28 cellular contexts compared by ENCODE assay signal in genomic region chr7:71402684-71403083, GRCh38.
"Had no signal": no experiment of that assay in that cellular context is flagged by ENCODE, and none has a peak within 500 bp of the region (broad histone marks: within the 10 kb centered on the region; RNA-seq: fewer than 3 reads in every experiment).

No MANE protein-coding gene starts in this region.

- H3K4me3 Mint-ChIP-seq: nephron; neural progenitor cell; stimulated activated effector memory CD8-positive, alpha-beta T cell treated with anti-CD3 and anti-CD28 coated beads, Interleukin-12 subunit alpha, Interleukin-12 subunit beta, amount 100 ng/mL, for 72 hours; stimulated activated naive B cell treated with anti-CD40 and anti-IgM and Interleukin-4, amounts not matched to agents 10 μg/mL and 1 μg/mL and 100 μg/mL, for 72 hours; stimulated activated naive CD8-positive, alpha-beta T cell treated with anti-CD3 and anti-CD28 coated beads, Interleukin-15, Interleukin-2, amounts not matched to agents 100 ng/mL and 50 ng/mL, for 24 hours had no signal

- H3K79me2 ChIP-seq: parathyroid adenoma had no signal

- H3K36me3 ChIP-seq: neural progenitor cell, ovary, right lobe of liver, sigmoid colon, stomach, thoracic aorta, thyroid gland, tibial nerve, upper lobe of left lung, vagina had no signal

- H3K27me3 ChIP-seq: neural progenitor cell, ovary, right lobe of liver, sigmoid colon, stomach, thyroid gland, tibial nerve, upper lobe of left lung, vagina had no signal

- H3K4me1 ChIP-seq: parathyroid adenoma, psoas muscle, right lobe of liver, sigmoid colon, stomach, thyroid gland, upper lobe of left lung, vagina had no signal

- H2AFZ ChIP-seq: neural progenitor cell, parathyroid adenoma had no signal

- H3K27ac ChIP-seq: neural progenitor cell, parathyroid adenoma, psoas muscle, right lobe of liver, sigmoid colon, stomach, thoracic aorta, thyroid gland, upper lobe of left lung, vagina had no signal

- H3K4me3 ChIP-seq: neural progenitor cell, ovary, psoas muscle, right lobe of liver, sigmoid colon, stomach, thyroid gland, tibial nerve, upper lobe of left lung, vagina had no signal

- DNase-seq: occipital lobe; ovary; posterior cingulate gyrus; psoas muscle; right cardiac atrium; right lobe of liver; small intestine; stimulated activated CD4-positive, alpha-beta T cell treated with anti-CD3 and anti-CD28 coated beads, Interleukin-15, amount 100 ng/mL, for 24 hours; stimulated activated CD4-positive, alpha-beta T cell treated with anti-CD3 and anti-CD28 coated beads, Interleukin-2, amount 100 ng/mL, for 24 hours; stimulated activated CD4-positive, alpha-beta T cell treated with anti-CD3 and anti-CD28 coated beads, Interleukin-2, amount 100 ng/mL, for 48 hours; stimulated activated CD4-positive, alpha-beta T cell treated with anti-CD3 and anti-CD28 coated beads, Interleukin-4, amount 100 ng/mL, for 24 hours; stimulated activated naive B cell treated with anti-CD40 and anti-IgM and Interleukin-4, amounts not matched to agents 10 μg/mL and 1 μg/mL and 100 μg/mL, for 72 hours; stimulated activated naive CD4-positive, alpha-beta T cell treated with Interleukin-2 at 50 U/mL for 16 hours; stomach; thyroid gland; trophoblast cell; upper lobe of left lung had no signal

- FAIRE-seq: small intestine, urothelium cell line had no signal

- H3K4me2 ChIP-seq: neural progenitor cell had no signal

- H3K9me3 ChIP-seq: ovary, psoas muscle, right lobe of liver, stomach, thoracic aorta, thyroid gland, tibial nerve, upper lobe of left lung, vagina had no signal

- ATAC-seq: psoas muscle; right cardiac atrium; right lobe of liver; stimulated activated effector memory CD8-positive, alpha-beta T cell treated with anti-CD3 and anti-CD28 coated beads, Interleukin-12 subunit alpha, Interleukin-12 subunit beta, amount 100 ng/mL, for 72 hours; stimulated activated naive B cell treated with anti-CD40 and anti-IgM and Interleukin-4, amounts not matched to agents 10 μg/mL and 1 μg/mL and 100 μg/mL, for 72 hours had no signal

- H3K27ac Mint-ChIP-seq: nephron; neural progenitor cell; progenitor cell of endocrine pancreas; stimulated activated effector memory CD8-positive, alpha-beta T cell treated with anti-CD3 and anti-CD28 coated beads, Interleukin-12 subunit alpha, Interleukin-12 subunit beta, amount 100 ng/mL, for 72 hours; stimulated activated naive B cell treated with anti-CD40 and anti-IgM and Interleukin-4, amounts not matched to agents 10 μg/mL and 1 μg/mL and 100 μg/mL, for 72 hours; stimulated activated naive CD8-positive, alpha-beta T cell treated with anti-CD3 and anti-CD28 coated beads, Interleukin-15, Interleukin-2, amounts not matched to agents 100 ng/mL and 50 ng/mL, for 24 hours had no signal

- H3K9ac ChIP-seq: neural progenitor cell, parathyroid adenoma had no signal

- H3K4me1 Mint-ChIP-seq: stimulated activated effector memory CD8-positive, alpha-beta T cell treated with anti-CD3 and anti-CD28 coated beads, Interleukin-12 subunit alpha, Interleukin-12 subunit beta, amount 100 ng/mL, for 72 hours; stimulated activated naive B cell treated with anti-CD40 and anti-IgM and Interleukin-4, amounts not matched to agents 10 μg/mL and 1 μg/mL and 100 μg/mL, for 72 hours had no signal

- H3K36me3 Mint-ChIP-seq: stimulated activated effector memory CD8-positive, alpha-beta T cell treated with anti-CD3 and anti-CD28 coated beads, Interleukin-12 subunit alpha, Interleukin-12 subunit beta, amount 100 ng/mL, for 72 hours; stimulated activated naive B cell treated with anti-CD40 and anti-IgM and Interleukin-4, amounts not matched to agents 10 μg/mL and 1 μg/mL and 100 μg/mL, for 72 hours had no signal

- H3K27me3 Mint-ChIP-seq: progenitor cell of endocrine pancreas; stimulated activated naive B cell treated with anti-CD40 and anti-IgM and Interleukin-4, amounts not matched to agents 10 μg/mL and 1 μg/mL and 100 μg/mL, for 72 hours; stimulated activated naive CD8-positive, alpha-beta T cell treated with anti-CD3 and anti-CD28 coated beads, Interleukin-15, Interleukin-2, amounts not matched to agents 100 ng/mL and 50 ng/mL, for 24 hours had no signal
